ENCODE assay signal across 1 cellular context in genomic region chr3:169966086-169966950, GRCh38.
TF ChIP-seq lines count a peak whose summit lies in the region.

SEC62 (plus strand) TSS chr3:169966807; CDS start chr3:169966823, 16 bp downstream.

TF ChIP-seq in HepG2, 621 proteins besides CTCF, POLR2A, EP300 and RAD21 (continued from another document and continues in another):
- TF ChIP-seq FOXA3 (CRISPR knock-in tag; IDR thresholded peaks at IDR 0.05): peak; percentile 63
- 0 out of 2 replicates have a peak, but pooled peaks have one; percentile 31 for TF ChIP-seq ZNF766 (CRISPR knock-in tag; IDR thresholded peaks at IDR 0.05; ENCODE audit: borderline replicate concordance)
- peak; percentile 86 for TF ChIP-seq ASH2L (IDR thresholded peaks at IDR 0.05; ENCODE audit: insufficient read length, low read depth, low read length)
- TF ChIP-seq GLMP (CRISPR knock-in tag; IDR thresholded peaks at IDR 0.05; ENCODE audit: borderline replicate concordance): no peak
- TF ChIP-seq KDM6A (CRISPR knock-in tag; IDR thresholded peaks at IDR 0.05; ENCODE audit: low read depth): no peak
- no peak for TF ChIP-seq ZNF512B (CRISPR knock-in tag; IDR thresholded peaks at IDR 0.05; ENCODE audit: borderline replicate concordance)
- no peak for TF ChIP-seq AFF4 (CRISPR knock-in tag; IDR thresholded peaks at IDR 0.05)
- 0 out of 2 replicates have a peak, but pooled peaks have one; percentile 62 for TF ChIP-seq MEF2D (CRISPR knock-in tag; IDR thresholded peaks at IDR 0.05)
- TF ChIP-seq DNMT3B (CRISPR knock-in tag; conservative IDR thresholded peaks at IDR 0.05): no peak; the same call in 1 of the 2 replicates
- TF ChIP-seq FOSL1 (CRISPR knock-in tag; IDR thresholded peaks at IDR 0.05; ENCODE audit: borderline replicate concordance): no peak
- peak; percentile 98 for TF ChIP-seq U2AF1 (optimal IDR thresholded peaks at IDR 0.05; ENCODE audit: low read depth, low read length)
- 0 out of 2 replicates have a peak, but pooled peaks have one; percentile 23 for TF ChIP-seq ZNF138 (CRISPR knock-in tag; IDR thresholded peaks at IDR 0.05; ENCODE audit: low read depth)
- TF ChIP-seq ZNF543 (CRISPR knock-in tag; IDR thresholded peaks at IDR 0.05): no peak
- TF ChIP-seq SOX13 (IDR thresholded peaks at IDR 0.05): no peak
- TF ChIP-seq SOX13 (CRISPR knock-in tag; conservative IDR thresholded peaks at IDR 0.05 in 1 of 2, IDR thresholded peaks at IDR 0.05 in 1 of 2): peak in 1 of 2 experiments; percentile 61; a peak in 1 of 4 replicates
- peak; percentile 77 for TF ChIP-seq HNRNPLL (IDR thresholded peaks at IDR 0.05; ENCODE audit: low read depth, low read length, poor library complexity, severe bottlenecking)
- peak; percentile 83; the same call in 1 of the 2 replicates for TF ChIP-seq ZBTB7A (CRISPR knock-in tag; IDR thresholded peaks at IDR 0.05)
- TF ChIP-seq MZF1 (CRISPR knock-in tag; IDR thresholded peaks at IDR 0.05; ENCODE audit: borderline replicate concordance): no peak
- TF ChIP-seq ZNF652 (CRISPR knock-in tag; IDR thresholded peaks at IDR 0.05; ENCODE audit: borderline replicate concordance, low read depth): 0 out of 2 replicates have a peak, but pooled peaks have one; percentile 34
- peak; percentile 90 for TF ChIP-seq REPIN1 (CRISPR knock-in tag; IDR thresholded peaks at IDR 0.05; ENCODE audit: borderline replicate concordance, low read depth)
- TF ChIP-seq ZNF329 (CRISPR knock-in tag; IDR thresholded peaks at IDR 0.05; ENCODE audit: low read depth): peak; percentile 32; the same call in 1 of the 2 replicates
- TF ChIP-seq CAMTA2 (CRISPR knock-in tag; IDR thresholded peaks at IDR 0.05; ENCODE audit: borderline replicate concordance): no peak
- no peak for TF ChIP-seq ZNF720 (CRISPR knock-in tag; IDR thresholded peaks at IDR 0.05)
- no peak for TF ChIP-seq ZKSCAN5 (CRISPR knock-in tag; IDR thresholded peaks at IDR 0.05)
- no peak for TF ChIP-seq MTF2 (CRISPR knock-in tag; IDR thresholded peaks at IDR 0.05; ENCODE audit: borderline replicate concordance)
- TF ChIP-seq HOMEZ (CRISPR knock-in tag; IDR thresholded peaks at IDR 0.05; ENCODE audit: low read depth): peak; percentile 96
- no peak for TF ChIP-seq ZNF10 (CRISPR knock-in tag; IDR thresholded peaks at IDR 0.05; ENCODE audit: borderline replicate concordance, low read depth)
- peak; percentile 81; the same call in 1 of the 2 replicates for TF ChIP-seq SIN3A (IDR thresholded peaks at IDR 0.05; ENCODE audit: borderline replicate concordance, low read depth, low read length)
- TF ChIP-seq RNF219 (CRISPR knock-in tag; IDR thresholded peaks at IDR 0.05): no peak
- TF ChIP-seq ZNF280D (CRISPR knock-in tag; IDR thresholded peaks at IDR 0.05): peak; percentile 80
- TF ChIP-seq TP53 (CRISPR knock-in tag; conservative IDR thresholded peaks at IDR 0.05): peak; percentile 38; the same call in 1 of the 2 replicates
- TF ChIP-seq ZNF792 (CRISPR knock-in tag; IDR thresholded peaks at IDR 0.05): peak; percentile 93
- TF ChIP-seq HMGXB4 (CRISPR knock-in tag; IDR thresholded peaks at IDR 0.05; ENCODE audit: borderline replicate concordance in 1 of 2, low read depth in 1 of 2): peak; percentile 89 to 95
- peak; percentile 92 for TF ChIP-seq POLR2G (IDR thresholded peaks at IDR 0.05; ENCODE audit: low read depth, low read length)
- TF ChIP-seq ZNF510 (CRISPR knock-in tag; IDR thresholded peaks at IDR 0.05; ENCODE audit: low read depth): no peak
- no peak for TF ChIP-seq TOE1 (CRISPR knock-in tag; IDR thresholded peaks at IDR 0.05)
- TF ChIP-seq TBP (CRISPR knock-in tag; IDR thresholded peaks at IDR 0.05): no peak
- TF ChIP-seq CCDC6 (CRISPR knock-in tag; IDR thresholded peaks at IDR 0.05): peak; percentile 90
- TF ChIP-seq ZFP90 (CRISPR knock-in tag; IDR thresholded peaks at IDR 0.05; ENCODE audit: borderline replicate concordance): 0 out of 2 replicates have a peak, but pooled peaks have one; percentile 90
- no peak for TF ChIP-seq ZNF33A (CRISPR knock-in tag; IDR thresholded peaks at IDR 0.05; ENCODE audit: borderline replicate concordance)
- no peak for TF ChIP-seq KAT2B (IDR thresholded peaks at IDR 0.05; ENCODE audit: borderline replicate concordance, low read depth, low read length)
- peak; percentile 74; the same call in 1 of the 2 replicates for TF ChIP-seq ZNF639 (CRISPR knock-in tag; conservative IDR thresholded peaks at IDR 0.05)
- TF ChIP-seq EHMT2 (IDR thresholded peaks at IDR 0.05; ENCODE audit: borderline replicate concordance, low read depth, low read length): no peak; the same call in 1 of the 2 replicates
- TF ChIP-seq ZNF878 (CRISPR knock-in tag; IDR thresholded peaks at IDR 0.05): peak; percentile 83; the same call in 1 of the 2 replicates
- no peak for TF ChIP-seq HDAC6 (IDR thresholded peaks at IDR 0.05; ENCODE audit: low read depth, low read length)
- TF ChIP-seq ZNF556 (CRISPR knock-in tag; IDR thresholded peaks at IDR 0.05; ENCODE audit: borderline replicate concordance): peak; percentile 87; the same call in 1 of the 2 replicates
